ENCODE assay signal across 8 cellular contexts in the genomic region with DNA sequence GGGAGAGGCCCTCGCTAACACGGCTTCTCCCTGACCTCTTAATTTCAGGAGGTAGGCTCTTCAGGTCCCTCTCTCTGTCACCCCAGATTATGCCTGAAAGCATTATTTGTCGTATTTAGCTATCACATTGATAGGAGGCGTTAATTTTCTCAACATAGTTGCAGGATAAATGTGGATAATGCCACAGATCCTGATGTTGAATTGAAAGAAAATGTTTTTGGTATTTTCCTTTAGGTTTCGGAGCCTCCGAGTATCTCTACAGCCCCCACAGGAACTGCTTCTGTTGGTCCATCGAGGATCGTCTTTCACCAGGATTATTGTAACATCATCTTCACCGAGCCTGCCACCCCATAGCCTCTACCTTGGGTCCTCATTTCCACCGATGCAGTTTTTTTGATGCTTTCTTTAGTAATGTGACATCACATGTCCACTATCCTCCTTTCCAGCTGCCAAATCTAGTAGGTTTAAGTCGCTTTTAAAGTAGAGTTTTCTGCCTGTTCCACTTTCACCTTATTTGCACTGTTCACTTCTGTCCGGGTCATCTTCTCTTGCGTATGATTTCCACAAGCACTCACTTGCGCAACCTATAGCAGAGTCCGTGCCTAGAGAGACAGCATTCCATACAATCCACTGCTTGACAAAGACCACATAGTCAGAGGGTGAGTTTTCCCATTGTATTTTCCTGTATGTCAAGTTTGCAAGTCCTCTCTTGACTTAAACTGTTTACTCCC. TPM values are rescaled to one million over a fixed set of nuclear protein-coding genes. Genes with fewer than 3 reads are reported as not detected.
DNase-seq lines count a peak whose midpoint lies in the region; TF ChIP-seq lines count a peak whose summit lies in the region.

No MANE protein-coding gene starts in this region.

- H3K36me3 ChIP-seq in mesendoderm (ENCODE audit: control insufficient read depth, insufficient read depth, low read length) (no peaks in the 10 kb centered on the region), uterus (no peaks in the 10 kb centered on the region)

- no peaks in the 10 kb centered on the region for H3K79me2 ChIP-seq in mesendoderm (ENCODE audit: control insufficient read depth, insufficient read depth, low read length)

- peak overlapping the region; percentile 93 for H3K4me3 Mint-ChIP-seq in dendritic cell treated with granulocyte-macrophage colony-stimulating factor and Interleukin-4, amounts not matched to agents 40 ng/mL and 50 ng/mL, for 4 days

- H3K4ac ChIP-seq in mesendoderm (ENCODE audit: low read depth, low read length): no peak overlapping the region

- no CpG with 5 or more reads among the region's 15 CpGs for WGBS in mesendoderm (ENCODE audit: extremely low coverage, insufficient coverage, low lambda C conversion rate)

- no peaks in the 10 kb centered on the region for H3K9me3 Mint-ChIP-seq in dendritic cell treated with granulocyte-macrophage colony-stimulating factor and Interleukin-4, amounts not matched to agents 40 ng/mL and 50 ng/mL, for 4 days

- DNase-seq in G401 (ENCODE audit: low spot score): peak; percentile 47
- DNase-seq in OCI-M1 (lab: John Stamatoyannopoulos, UW): peak; percentile 62
- peak; percentile 72 for DNase-seq in mesendoderm
- DNase-seq in uterus: no peak
- DNase-seq in NCI-H1048 (lab: John Stamatoyannopoulos, UW): no peak
- no peak for DNase-seq in retina

- intact Hi-C loops in dendritic cell treated with granulocyte-macrophage colony-stimulating factor and Interleukin-4, amounts not matched to agents 40 ng/mL and 50 ng/mL, for 4 days (cut with micrococcal nuclease): loop anchor here (2.0 to 10.0 kb wide), 2 partner anchors 193 to 289 kb away; a partner anchor contains a TSS
- intact Hi-C loops in uterus (cut with DNase I; ENCODE audit: low total_unique reads): no loop called here

- in situ Hi-C loops in G401 (cut with HindIII; ENCODE audit: low sequenced_read_pairs): no loop called here

- peak overlapping the region; percentile 63 for H3K4me2 ChIP-seq in mesendoderm (ENCODE audit: low read length)

- peak overlapping the region; percentile 86 for H3K56ac ChIP-seq in mesendoderm (ENCODE audit: low read length)

- peak overlapping the region; percentile 92 for H3K27ac Mint-ChIP-seq in dendritic cell treated with granulocyte-macrophage colony-stimulating factor and Interleukin-4, amounts not matched to agents 40 ng/mL and 50 ng/mL, for 4 days

- no peaks in the 10 kb centered on the region for H3K9me3 ChIP-seq in uterus

- peak overlapping the region; percentile 75 for H3K9ac ChIP-seq in mesendoderm (ENCODE audit: low read length)

- H4K8ac ChIP-seq in mesendoderm (ENCODE audit: low read depth, low read length): peak overlapping the region; percentile 95

- peaks cover 32% of the 10 kb centered on the region for H3K27me3 Mint-ChIP-seq in dendritic cell treated with granulocyte-macrophage colony-stimulating factor and Interleukin-4, amounts not matched to agents 40 ng/mL and 50 ng/mL, for 4 days

- H4K5ac ChIP-seq in mesendoderm (ENCODE audit: low read length): no peak overlapping the region

- no peak overlapping the region for H2BK15ac ChIP-seq in mesendoderm (replicated peaks; ENCODE audit: low read depth)

- no peak for TF ChIP-seq CTCF in 22Rv1 (IDR thresholded peaks at IDR 0.05)
- no peak for TF ChIP-seq CTCF in uterus (IDR thresholded peaks at IDR 0.05)

- H3K27me3 ChIP-seq in mesendoderm (ENCODE audit: insufficient read depth, low read length, poor library complexity) (peaks cover 1% of the 10 kb centered on the region), uterus (no peaks in the 10 kb centered on the region)

- H3K4me3 ChIP-seq in mesendoderm (ENCODE audit: low read length) (peak overlapping the region; percentile 40), uterus (peak overlapping the region; percentile 45 to 77)

- H3K36me3 Mint-ChIP-seq in dendritic cell treated with granulocyte-macrophage colony-stimulating factor and Interleukin-4, amounts not matched to agents 40 ng/mL and 50 ng/mL, for 4 days (ENCODE audit: low read depth): peaks cover 15% of the 10 kb centered on the region

- H3K4me1 ChIP-seq in mesendoderm (ENCODE audit: control insufficient read depth, low read depth, low read length) (peaks cover 8% of the 10 kb centered on the region), uterus (no peaks in the 10 kb centered on the region)

- H2BK5ac ChIP-seq in mesendoderm (ENCODE audit: low read length): no peak overlapping the region

- peak overlapping the region; percentile 78 for H3K27ac ChIP-seq in 22Rv1
- no peak overlapping the region for H3K27ac ChIP-seq in mesendoderm (ENCODE audit: low read depth, low read length)
- H3K27ac ChIP-seq in uterus: peak overlapping the region; percentile 64 to 83

- H3K18ac ChIP-seq in mesendoderm (ENCODE audit: low read length): peak overlapping the region; percentile 91

- H3K79me1 ChIP-seq in mesendoderm (ENCODE audit: low read length): no peaks in the 10 kb centered on the region

- H2AK5ac ChIP-seq in mesendoderm (ENCODE audit: low read length): no peak overlapping the region

- H3K23ac ChIP-seq in mesendoderm (ENCODE audit: low read length): no peak overlapping the region

- H2BK120ac ChIP-seq in mesendoderm (ENCODE audit: low read depth, low read length): no peak overlapping the region

- peaks cover 21% of the 10 kb centered on the region for H3K4me1 Mint-ChIP-seq in dendritic cell treated with granulocyte-macrophage colony-stimulating factor and Interleukin-4, amounts not matched to agents 40 ng/mL and 50 ng/mL, for 4 days (ENCODE audit: low read depth)

- no peak for TF ChIP-seq POLR2A in uterus (IDR thresholded peaks at IDR 0.05)

RNA-seq across cellular contexts. Expression of a gene that starts 0.7 kb away (rescaled TPM):
- total RNA-seq in G401 (2014; rRNA removed; shearing (Covaris generic)): 29.4 and 34.5 TPM in 2 replicates
- polyA plus RNA-seq in mesendoderm (2013, experiment 1 of 2): 6.6 TPM
- 6.8 TPM for polyA plus RNA-seq in mesendoderm (2013, experiment 2 of 2)
- total RNA-seq in uterus: 1 to 10 TPM in 3 of 4 donors, under 1 TPM in 1; 0.59 to 8.4 (median 3.3) TPM

RNA-seq across cellular contexts. Expression of a gene that starts 55.0 kb away (rescaled TPM):
- total RNA-seq in G401 (2014; rRNA removed; shearing (Covaris generic)): 27.1 and 39.0 TPM in 2 replicates
- 9.0 TPM for polyA plus RNA-seq in mesendoderm (2013, experiment 1 of 2)
- polyA plus RNA-seq in mesendoderm (2013, experiment 2 of 2): 9.4 TPM
- 10 to 100 TPM; 17.7 to 80.3 (median 46.2) TPM for total RNA-seq in uterus

Comparison
In these comparisons a context has a peak if more than half of its experiments do, and no peak if none do; other contexts are left out.
1. DNase-seq: peak in G401 (single experiment), OCI-M1 (single experiment) and mesendoderm (single experiment); none in uterus (0 of 2), NCI-H1048 (single experiment) and retina (single experiment).